15 cellular contexts compared by ENCODE assay signal in genomic region chr4:15648600-15648999, GRCh38. TPM values are rescaled to one million over a fixed set of nuclear protein-coding genes. Genes with fewer than 3 reads are reported as not detected.
DNase-seq lines count a peak whose midpoint lies in the region; ATAC-seq and TF ChIP-seq lines count a peak whose summit lies in the region.
"Had no signal": no experiment of that assay in that cellular context is flagged by ENCODE, and none has a peak within 500 bp of the region (broad histone marks: within the 10 kb centered on the region; RNA-seq: fewer than 3 reads in every experiment).

No MANE protein-coding gene starts in this region.

- CTCF ChIA-PET in activated CD8-positive, alpha-beta T cell treated with anti-CD3 and anti-CD28 coated beads for 36 hours (lab: Charles Lee) = no interaction called here
- CTCF ChIA-PET in activated CD8-positive, alpha-beta T cell treated with anti-CD3 and anti-CD28 coated beads, Interleukin-2, amount 10 ng/mL, durations not matched to agents 7 days and 5 days (lab: Charles Lee) = interaction anchor here (1.0 to 2.2 kb wide), 3 partner anchors 15 to 191 kb away, joined by 3 to 9 read pairs (median 3); no protein-coding TSS in a partner anchor

- H3K36me3 ChIP-seq in Loucy (ENCODE audit: insufficient read depth, low read length) (no peaks in the 10 kb centered on the region), body of pancreas (replicated peaks in 1 of 2; ENCODE audit: insufficient read depth in 1 of 2, low read depth in 2 of 2) (no peaks in the 10 kb centered on the region), vagina (no peaks in the 10 kb centered on the region)
- H3K36me3 ChIP-seq: HAP-1, MG63 had no signal

- peaks cover 4% of the 10 kb centered on the region; the same call in 1 of the 2 replicates for H3F3A ChIP-seq in Loucy (ENCODE audit: low read depth)

- H3K27ac ChIP-seq in body of pancreas (no peak overlapping the region), vagina (no peak overlapping the region)

- H4K20me1 ChIP-seq in Loucy (ENCODE audit: insufficient read depth, low read length, poor library complexity, severe bottlenecking) = peaks cover 81% of the 10 kb centered on the region

- no peaks in the 10 kb centered on the region for H3K27me3 Mint-ChIP-seq in activated CD8-positive, alpha-beta T cell treated with anti-CD3 and anti-CD28 coated beads for 36 hours
- no peaks in the 10 kb centered on the region for H3K27me3 Mint-ChIP-seq in activated CD8-positive, alpha-beta T cell treated with anti-CD3 and anti-CD28 coated beads, Interleukin-2, amount 10 ng/mL, durations not matched to agents 7 days and 5 days (ENCODE audit: low read depth)

- H3K79me2 ChIP-seq in Loucy (ENCODE audit: insufficient read depth, low read length) = peaks cover 96% of the 10 kb centered on the region

- DNase-seq in activated CD8-positive, alpha-beta T cell treated with anti-CD3 and anti-CD28 coated beads for 36 hours = no peak
- DNase-seq in activated CD8-positive, alpha-beta T cell treated with anti-CD3 and anti-CD28 coated beads, Interleukin-2, amount 10 ng/mL, durations not matched to agents 7 days and 5 days = no peak
- DNase-seq in activated naive CD4-positive, alpha-beta T cell treated with anti-CD3 and anti-CD28 coated beads, Interleukin-2, amount 50 U/mL, for 16 hours = no peak
- no peak for DNase-seq in body of pancreas
- no peak for DNase-seq in DMS53 treated with DMSO at 0.1 percent for 48 hours (lab: John Stamatoyannopoulos, UW; ENCODE audit: unreplicated experiment)
- DNase-seq in vagina (ENCODE audit: extremely low spot score in 2 of 2) = no peak
- DNase-seq: activated T-cell treated with anti-CD3 and anti-CD28 coated beads for 4 hours, anterior cingulate cortex, mammary epithelial cell, MG63, spleen had no signal

- no peaks in the 10 kb centered on the region for H3K36me3 Mint-ChIP-seq in activated CD8-positive, alpha-beta T cell treated with anti-CD3 and anti-CD28 coated beads for 36 hours (ENCODE audit: low read depth)
- H3K36me3 Mint-ChIP-seq in activated CD8-positive, alpha-beta T cell treated with anti-CD3 and anti-CD28 coated beads, Interleukin-2, amount 10 ng/mL, durations not matched to agents 7 days and 5 days (ENCODE audit: low read depth) = peaks cover 9% of the 10 kb centered on the region

- 47 to 53% methylated on average over 2 of the region's 2 CpGs for WGBS in body of pancreas, 2 donors

- POLR2A ChIA-PET in activated CD8-positive, alpha-beta T cell treated with anti-CD3 and anti-CD28 coated beads for 36 hours (lab: Charles Lee) = interaction anchor here (0.6 kb wide), 1 partner anchor 9 kb away, joined by 5 read pairs; no protein-coding TSS in a partner anchor
- POLR2A ChIA-PET in activated CD8-positive, alpha-beta T cell treated with anti-CD3 and anti-CD28 coated beads, Interleukin-2, amount 10 ng/mL, durations not matched to agents 7 days and 5 days (lab: Charles Lee) = no interaction called here

- no peaks in the 10 kb centered on the region for H3K27me3 ChIP-seq in Loucy (ENCODE audit: insufficient read depth, low read length, poor library complexity, severe bottlenecking)
- no peaks in the 10 kb centered on the region for H3K27me3 ChIP-seq in body of pancreas
- H3K27me3 ChIP-seq in vagina = no peaks in the 10 kb centered on the region
- H3K27me3 ChIP-seq: MG63, spleen had no signal

- peak overlapping the region; percentile 77 for H3K4me3 ChIP-seq in Loucy (ENCODE audit: low read length, poor library complexity, severe bottlenecking)
- no peak overlapping the region for H3K4me3 ChIP-seq in body of pancreas
- H3K4me3 ChIP-seq in vagina = no peak overlapping the region
- H3K4me3 ChIP-seq: HAP-1, MG63, spleen had no signal

- H3K9me2 ChIP-seq in Loucy (replicated peaks; ENCODE audit: low read depth, low read length) = no peaks in the 10 kb centered on the region

- no peak overlapping the region for H2AFZ ChIP-seq in Loucy (ENCODE audit: low read length)

- no peak overlapping the region for H3K4me3 Mint-ChIP-seq in activated CD8-positive, alpha-beta T cell treated with anti-CD3 and anti-CD28 coated beads for 36 hours
- no peak overlapping the region for H3K4me3 Mint-ChIP-seq in activated CD8-positive, alpha-beta T cell treated with anti-CD3 and anti-CD28 coated beads, Interleukin-2, amount 10 ng/mL, durations not matched to agents 7 days and 5 days

- no peaks in the 10 kb centered on the region for H3K9me3 Mint-ChIP-seq in activated CD8-positive, alpha-beta T cell treated with anti-CD3 and anti-CD28 coated beads for 36 hours
- no peaks in the 10 kb centered on the region for H3K9me3 Mint-ChIP-seq in activated CD8-positive, alpha-beta T cell treated with anti-CD3 and anti-CD28 coated beads, Interleukin-2, amount 10 ng/mL, durations not matched to agents 7 days and 5 days (ENCODE audit: insufficient read depth)

- ATAC-seq in activated CD8-positive, alpha-beta T cell treated with anti-CD3 and anti-CD28 coated beads for 36 hours = peak; percentile 22
- ATAC-seq in activated CD8-positive, alpha-beta T cell treated with anti-CD3 and anti-CD28 coated beads, Interleukin-2, amount 10 ng/mL, durations not matched to agents 7 days and 5 days = no peak
- ATAC-seq in HG02678 (IDR thresholded peaks at IDR 0.05; ENCODE audit: unreplicated experiment) = peak; percentile 40
- no peak for ATAC-seq in body of pancreas

- H3K4me1 ChIP-seq in Loucy (ENCODE audit: insufficient read depth, low read length, poor library complexity, severe bottlenecking) (peaks cover 72% of the 10 kb centered on the region), body of pancreas (peaks cover 50% of the 10 kb centered on the region), vagina (peaks cover 92% of the 10 kb centered on the region)

- TF ChIP-seq POLR2A in body of pancreas (IDR thresholded peaks at IDR 0.05) (no peak), vagina (IDR thresholded peaks at IDR 0.05) (no peak)

- H3K27ac Mint-ChIP-seq in activated CD8-positive, alpha-beta T cell treated with anti-CD3 and anti-CD28 coated beads for 36 hours = peak overlapping the region; percentile 6
- H3K27ac Mint-ChIP-seq in activated CD8-positive, alpha-beta T cell treated with anti-CD3 and anti-CD28 coated beads, Interleukin-2, amount 10 ng/mL, durations not matched to agents 7 days and 5 days = no peak overlapping the region

- peak overlapping the region; percentile 93 for H3K4me2 ChIP-seq in Loucy (ENCODE audit: low read depth, low read length, poor library complexity, severe bottlenecking)

- H3K9ac ChIP-seq in Loucy (ENCODE audit: low read depth, low read length, poor library complexity, severe bottlenecking) = peak overlapping the region; percentile 63

- no peak for TF ChIP-seq CTCF in activated CD8-positive, alpha-beta T cell treated with anti-CD3 and anti-CD28 coated beads for 36 hours (IDR thresholded peaks at IDR 0.05)
- TF ChIP-seq CTCF in Loucy (conservative IDR thresholded peaks at IDR 0.05; ENCODE audit: low read length) (no peak), body of pancreas (IDR thresholded peaks at IDR 0.05) (no peak), vagina (IDR thresholded peaks at IDR 0.05) (no peak)

- intact Hi-C loops in activated CD8-positive, alpha-beta T cell treated with anti-CD3 and anti-CD28 coated beads for 36 hours (cut with micrococcal nuclease) = no loop called here
- intact Hi-C loops in body of pancreas (cut with DNase I) (no loop called here), vagina (cut with DNase I) (no loop called here)

- H3K4me1 Mint-ChIP-seq in activated CD8-positive, alpha-beta T cell treated with anti-CD3 and anti-CD28 coated beads for 36 hours (ENCODE audit: low read depth) = peaks cover 63% of the 10 kb centered on the region
- peaks cover 46% of the 10 kb centered on the region for H3K4me1 Mint-ChIP-seq in activated CD8-positive, alpha-beta T cell treated with anti-CD3 and anti-CD28 coated beads, Interleukin-2, amount 10 ng/mL, durations not matched to agents 7 days and 5 days (ENCODE audit: low read depth)

- no peaks in the 10 kb centered on the region for H3K9me3 ChIP-seq in Loucy (ENCODE audit: insufficient read depth, low read depth, low read length)
- H3K9me3 ChIP-seq in body of pancreas = no peaks in the 10 kb centered on the region
- H3K9me3 ChIP-seq in vagina = no peaks in the 10 kb centered on the region
- H3K9me3 ChIP-seq: HAP-1, MG63, spleen had no signal

RNA-seq across cellular contexts. Expression of gene FBXL5, which starts 6.6 kb away (rescaled TPM):
- 10 to 100 TPM; 27.5 to 32.2 TPM for total RNA-seq in activated CD8-positive, alpha-beta T cell treated with anti-CD3 and anti-CD28 coated beads for 36 hours
- 10 to 100 TPM; 40.9 to 42.0 TPM for total RNA-seq in activated CD8-positive, alpha-beta T cell treated with anti-CD3 and anti-CD28 coated beads, Interleukin-2, amount 10 ng/mL, durations not matched to agents 7 days and 5 days
- total RNA-seq in body of pancreas (10 to 100 TPM; 52.4 to 56.0 TPM), vagina (103 TPM)

RNA-seq across cellular contexts. Expression of gene FAM200B, which starts 33.0 kb away (rescaled TPM):
- total RNA-seq in activated CD8-positive, alpha-beta T cell treated with anti-CD3 and anti-CD28 coated beads for 36 hours = 10 to 100 TPM in 1 of 2 experiments, 1 to 10 TPM in 1; 8.9 to 11.1 TPM
- 10 to 100 TPM; 15.8 to 17.2 TPM for total RNA-seq in activated CD8-positive, alpha-beta T cell treated with anti-CD3 and anti-CD28 coated beads, Interleukin-2, amount 10 ng/mL, durations not matched to agents 7 days and 5 days
- 10 to 100 TPM; 15.6 to 20.8 TPM for total RNA-seq in body of pancreas
- total RNA-seq in vagina = 29.5 TPM

RNA-seq across cellular contexts. Expression of gene BST1, which starts 54.3 kb away (rescaled TPM):
- under 1 TPM; 0.20 to 0.65 TPM for total RNA-seq in activated CD8-positive, alpha-beta T cell treated with anti-CD3 and anti-CD28 coated beads for 36 hours
- under 1 TPM; 0.60 to 0.71 TPM for total RNA-seq in activated CD8-positive, alpha-beta T cell treated with anti-CD3 and anti-CD28 coated beads, Interleukin-2, amount 10 ng/mL, durations not matched to agents 7 days and 5 days
- total RNA-seq in body of pancreas = 1 to 10 TPM in 1 of 2 donors, under 1 TPM in 1; 0.99 to 1.6 TPM
- 5.2 TPM for total RNA-seq in vagina
- total RNA-seq: A172 had no signal

Comparison
In these comparisons a context has a peak if more than half of its experiments do, and no peak if none do; other contexts are left out.
1. ATAC-seq: peak in activated CD8-positive, alpha-beta T cell treated with anti-CD3 and anti-CD28 coated beads for 36 hours (single experiment) and HG02678 (single experiment); none in activated CD8-positive, alpha-beta T cell treated with anti-CD3 and anti-CD28 coated beads, Interleukin-2, amount 10 ng/mL, durations not matched to agents 7 days and 5 days (single experiment) and body of pancreas (single experiment).